10 cellular contexts compared by ENCODE assay signal in the genomic region with DNA sequence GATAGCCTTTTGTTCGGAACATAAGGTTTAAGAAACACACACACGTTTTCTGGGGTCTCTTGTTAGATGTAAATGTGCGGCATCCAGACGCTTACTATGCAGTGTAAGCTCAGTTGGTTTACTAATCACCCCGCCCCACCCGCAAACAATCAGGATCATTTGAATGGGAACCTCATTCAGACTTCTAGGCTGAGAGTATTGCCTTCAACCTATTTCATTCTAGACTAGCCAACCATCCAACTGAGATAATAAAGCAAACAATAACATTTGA. TPM values are rescaled to one million over a fixed set of nuclear protein-coding genes. Genes with fewer than 3 reads are reported as not detected.
DNase-seq lines count a peak whose midpoint lies in the region; ATAC-seq, FAIRE-seq and TF ChIP-seq lines count a peak whose summit lies in the region.
"Had no signal": no experiment of that assay in that cellular context is flagged by ENCODE, and none has a peak within 500 bp of the region (broad histone marks: within the 10 kb centered on the region; RNA-seq: fewer than 3 reads in every experiment).

No MANE protein-coding gene starts in this region.

- CTCF ChIA-PET in endothelial cell of umbilical vein (lab: Charles Lee): interaction anchor here (0.8 kb wide), 1 partner anchor 391 kb away, joined by 4 read pairs; no protein-coding TSS in a partner anchor

- ATAC-seq in left ventricle myocardium superior: no peak
- no peak for ATAC-seq in aorta (ENCODE audit: low FRiP score)
- no peak for ATAC-seq in HG02938 (IDR thresholded peaks at IDR 0.05; ENCODE audit: unreplicated experiment)

- H3K27ac Mint-ChIP-seq in neural crest cell (ENCODE audit: unreplicated experiment): peak overlapping the region; percentile 67

- H3K36me3 Mint-ChIP-seq in neural crest cell (ENCODE audit: low read depth): no peaks in the 10 kb centered on the region

- POLR2A ChIA-PET in endothelial cell of umbilical vein (lab: Charles Lee): no interaction called here

- DNase-seq in left ventricle myocardium inferior (no peak), left ventricle myocardium superior (no peak), endothelial cell of umbilical vein (ENCODE audit: low read depth, low spot score) (no peak), neural crest cell (ENCODE audit: low read depth, low spot score) (no peak), aorta (no peak), activated gamma-delta T cell treated with Interleukin-2 at 50 U/mL for 16 hours (no peak)
- DNase-seq in stimulated activated CD8-positive, alpha-beta memory T cell treated with anti-CD3 and anti-CD28 coated beads, Interleukin-4, amount 100 ng/mL, for 48 hours: no peak
- DNase-seq: activated CD4-positive, alpha-beta T cell treated with anti-CD3 and anti-CD28 coated beads for 48 hours; NCI-H524 treated with DMSO at 0.1 percent for 48 hours had no signal

- no peaks in the 10 kb centered on the region for H3K36me3 ChIP-seq in left ventricle myocardium inferior
- H3K36me3 ChIP-seq in endothelial cell of umbilical vein (ENCODE audit: control insufficient read depth in 2 of 2, extremely low read depth in 1 of 2, insufficient read depth in 2 of 2, low read length in 2 of 2): no peaks in the 10 kb centered on the region
- no peaks in the 10 kb centered on the region for H3K36me3 ChIP-seq in aorta (ENCODE audit: control insufficient read depth in 1 of 2, insufficient read depth in 2 of 2, low read length in 1 of 2)

- no peak for TF ChIP-seq POLR2A in endothelial cell of umbilical vein (IDR thresholded peaks at IDR 0.05; ENCODE audit: low read depth, low read length)

- H4K20me1 ChIP-seq in endothelial cell of umbilical vein (replicated peaks; ENCODE audit: control insufficient read depth, extremely low read depth, insufficient read depth, low read length): no peaks in the 10 kb centered on the region

- H2AFZ ChIP-seq in endothelial cell of umbilical vein (ENCODE audit: low read depth, low read length): peak overlapping the region; percentile 76

- H3K79me2 ChIP-seq in endothelial cell of umbilical vein (ENCODE audit: control insufficient read depth, insufficient read depth, low read length): peaks cover 11% of the 10 kb centered on the region

- H3K4me1 ChIP-seq in left ventricle myocardium inferior (peaks cover 23% of the 10 kb centered on the region), endothelial cell of umbilical vein (ENCODE audit: control insufficient read depth, extremely low read depth, insufficient read depth, low read length) (peaks cover 11% of the 10 kb centered on the region), aorta (ENCODE audit: control insufficient read depth in 1 of 2, insufficient read depth in 2 of 2, low read length in 2 of 2) (no peaks in the 10 kb centered on the region)

- no peak for FAIRE-seq in endothelial cell of umbilical vein (lab: Jason Lieb, UNC)

- H3K9me3 Mint-ChIP-seq in neural crest cell: no peaks in the 10 kb centered on the region

- intact Hi-C loops in left ventricle myocardium inferior (cut with micrococcal nuclease): loop anchor here (10.0 kb wide), 1 partner anchor 392 kb away; no protein-coding TSS in a partner anchor
- intact Hi-C loops in left ventricle myocardium superior (cut with micrococcal nuclease): loop anchor here (10.0 kb wide), 1 partner anchor 318 kb away; no protein-coding TSS in a partner anchor
- intact Hi-C loops in endothelial cell of umbilical vein (cut with micrococcal nuclease): loop anchor here (2.0 to 5.0 kb wide), 6 partner anchors 42 to 546 kb away; no protein-coding TSS in a partner anchor
- intact Hi-C loops in aorta (cut with DNase I): loop anchor here (5.0 to 10.0 kb wide), 4 partner anchors 35 to 388 kb away; no protein-coding TSS in a partner anchor

- H3K4me2 ChIP-seq in endothelial cell of umbilical vein (ENCODE audit: insufficient read depth, low read length): peak overlapping the region; percentile 59

- no peaks in the 10 kb centered on the region for H3K9me3 ChIP-seq in left ventricle myocardium inferior (replicated peaks)
- H3K9me3 ChIP-seq in endothelial cell of umbilical vein (replicated peaks; ENCODE audit: control insufficient read depth, insufficient read depth, low read length): no peaks in the 10 kb centered on the region
- H3K9me3 ChIP-seq in aorta (ENCODE audit: control insufficient read depth, low read length): no peaks in the 10 kb centered on the region

- H3K27me3 ChIP-seq in left ventricle myocardium inferior (ENCODE audit: low read depth) (peaks cover 13% of the 10 kb centered on the region), endothelial cell of umbilical vein (ENCODE audit: control insufficient read depth in 2 of 2, insufficient read depth in 2 of 2, low read length in 2 of 2) (peaks cover 0 to 4% of the 10 kb centered on the region in 2 experiments), aorta (ENCODE audit: control insufficient read depth in 1 of 2, insufficient read depth in 2 of 2, low read length in 1 of 2) (no peaks in the 10 kb centered on the region)

- peak overlapping the region; percentile 77 for H3K4me3 ChIP-seq in left ventricle myocardium inferior
- peak overlapping the region in 2 of 3 experiments; percentile 66 to 96 for H3K4me3 ChIP-seq in endothelial cell of umbilical vein (replicated peaks in 1 of 3; ENCODE audit: insufficient read depth in 1 of 3, low read depth in 1 of 3, low read length in 3 of 3)
- H3K4me3 ChIP-seq in aorta (ENCODE audit: low read length in 2 of 2): peak overlapping the region; percentile 96 to 100

- TF ChIP-seq CTCF in left ventricle myocardium inferior (IDR thresholded peaks at IDR 0.05; ENCODE audit: borderline replicate concordance) (no peak), endothelial cell of umbilical vein (IDR thresholded peaks at IDR 0.05; ENCODE audit: extremely low read depth in 1 of 2, insufficient read depth in 1 of 2, low read depth in 1 of 2, low read length in 2 of 2) (no peak), neural crest cell (conservative IDR thresholded peaks at IDR 0.05) (no peak)

- peak overlapping the region; percentile 91 for H3K9ac ChIP-seq in endothelial cell of umbilical vein (replicated peaks; ENCODE audit: extremely low read depth, insufficient read depth, low read length)

- WGBS in aorta, 2 donors: 17 to 31% methylated on average over 6 of the region's 6 CpGs

- H3K4me3 Mint-ChIP-seq in neural crest cell: peak overlapping the region; percentile 87

- no TSS peak for BruUV-seq in endothelial cell of umbilical vein (replicated peaks; lab: Mats Ljungman, UMichigan)

- H3K9me1 ChIP-seq in endothelial cell of umbilical vein (replicated peaks; ENCODE audit: control insufficient read depth, extremely low read depth, insufficient read depth, low read length): no peaks in the 10 kb centered on the region

- H3K27ac ChIP-seq in left ventricle myocardium inferior (replicated peaks): peak overlapping the region; percentile 96
- H3K27ac ChIP-seq in endothelial cell of umbilical vein (ENCODE audit: insufficient read depth, low read depth, low read length): no peak overlapping the region
- no peak overlapping the region for H3K27ac ChIP-seq in aorta (ENCODE audit: low read depth in 1 of 2, low read length in 2 of 2)

- H3K27me3 Mint-ChIP-seq in neural crest cell (ENCODE audit: low read depth): no peaks in the 10 kb centered on the region

- H3K4me1 Mint-ChIP-seq in neural crest cell: peaks cover 35% of the 10 kb centered on the region

- dilution Hi-C loops in endothelial cell of umbilical vein (cut with MboI; ENCODE audit: extremely low pct_ligation_motif_present, low sequenced_read_pairs): no loop called here

TF ChIP-seq in endothelial cell of umbilical vein, 7 proteins besides CTCF, POLR2A, EP300 and RAD21:
- TF ChIP-seq, protein P1, sequence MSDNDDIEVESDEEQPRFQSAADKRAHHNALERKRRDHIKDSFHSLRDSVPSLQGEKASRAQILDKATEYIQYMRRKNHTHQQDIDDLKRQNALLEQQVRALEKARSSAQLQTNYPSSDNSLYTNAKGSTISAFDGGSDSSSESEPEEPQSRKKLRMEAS (IDR thresholded peaks at IDR 0.05; ENCODE audit: insufficient read depth, insufficient read length): no peak
- TF ChIP-seq POLR2AphosphoS5 (IDR thresholded peaks at IDR 0.05; ENCODE audit: insufficient read depth, low read depth, low read length) (no peak), JUN (IDR thresholded peaks at IDR 0.05; ENCODE audit: borderline replicate concordance, insufficient read depth, insufficient read length, low read depth) (no peak), GATA2 (IDR thresholded peaks at IDR 0.05; ENCODE audit: insufficient read depth, insufficient read length, low read depth, low read length) (no peak), MYC (IDR thresholded peaks at IDR 0.05; ENCODE audit: low read depth, low read length) (no peak), FOS (IDR thresholded peaks at IDR 0.05; ENCODE audit: borderline replicate concordance, insufficient read depth, low read length) (no peak), EZH2 (IDR thresholded peaks at IDR 0.05; ENCODE audit: borderline replicate concordance, low read depth, low read length, severe bottlenecking) (no peak)

RNA-seq across cellular contexts. Expression of a gene that starts 1.3 kb away (rescaled TPM):
- 12.9 TPM for total RNA-seq in left ventricle myocardium inferior
- total RNA-seq in left ventricle myocardium superior: 16.6 TPM
- 6.6 and 8.1 TPM in 2 replicates for total RNA-seq in endothelial cell of umbilical vein
- 1.3 and 1.8 TPM in 2 replicates for polyA plus RNA-seq in endothelial cell of umbilical vein
- 1.1 and 1.2 TPM in 2 replicates for polyA plus RNA-seq in endothelial cell of umbilical vein (2011; cell fraction: cytosol; rRNA removed)
- 8.1 and 10.1 TPM in 2 replicates for polyA plus RNA-seq in endothelial cell of umbilical vein (2011; cell fraction: nucleus; rRNA removed)
- polyA plus RNA-seq in endothelial cell of umbilical vein (2012): 2.4 and 3.3 TPM in 2 replicates
- 4.9 and 6.1 TPM in 2 replicates for polyA minus RNA-seq in endothelial cell of umbilical vein
- polyA minus RNA-seq in endothelial cell of umbilical vein (2011; cell fraction: cytosol; rRNA and poly(A)+ RNA removed): 1.4 TPM
- 12.9 and 13.9 TPM in 2 replicates for polyA minus RNA-seq in endothelial cell of umbilical vein (2011; cell fraction: nucleus; rRNA and poly(A)+ RNA removed)
- 57.3 and 58.1 TPM in 2 replicates for total RNA-seq in neural crest cell
- 10 to 100 TPM; 12.7 to 27.8 TPM for total RNA-seq in aorta
- polyA plus RNA-seq in aorta: 1 to 10 TPM; 1.6 to 3.9 TPM
